In genomic region chr16:57712569-57712968, GRCh38 we compare ENCODE assay signal across 14 cellular contexts. TPM values are rescaled to one million over a fixed set of nuclear protein-coding genes. Genes with fewer than 3 reads are reported as not detected.
"Had no signal": no experiment of that assay in that cellular context is flagged by ENCODE, and none has a peak within 500 bp of the region (broad histone marks: within the 10 kb centered on the region; RNA-seq: fewer than 3 reads in every experiment).

No MANE protein-coding gene starts in this region.

RNA-seq across cellular contexts. Expression of gene DRC7, which starts 18.0 kb away (rescaled TPM):
- total RNA-seq: left cardiac atrium, left colon, left ventricle myocardium inferior, left ventricle myocardium superior, lower leg skin, mammary epithelial cell, mesenteric fat pad, mesothelial cell of epicardium, mucosa of descending colon, myocyte had no signal
- polyA plus RNA-seq: immature natural killer cell, keratinocyte had no signal

RNA-seq across cellular contexts. Expression of gene ADGRG3, which starts 44.5 kb away (rescaled TPM):
- total RNA-seq: hepatocyte, kidney epithelial cell, mammary epithelial cell, mesothelial cell of epicardium, myocyte had no signal
- polyA plus RNA-seq: hepatocyte, keratinocyte, mammary epithelial cell had no signal
